10 cellular contexts compared by ENCODE assay signal in genomic region chr1:155834296-155834926, GRCh38. TPM values are rescaled to one million over a fixed set of nuclear protein-coding genes. Genes with fewer than 3 reads are reported as not detected.
DNase-seq lines count a peak whose midpoint lies in the region; ATAC-seq and TF ChIP-seq lines count a peak whose summit lies in the region.
"Had no signal": no experiment of that assay in that cellular context is flagged by ENCODE, and none has a peak within 500 bp of the region (broad histone marks: within the 10 kb centered on the region; RNA-seq: fewer than 3 reads in every experiment).

No MANE protein-coding gene starts in this region.

- H3K4me3 Mint-ChIP-seq in naive thymus-derived CD8-positive, alpha-beta T cell: no peak overlapping the region

- peaks cover 0 to 40% (median 6%) of the 10 kb centered on the region in 3 donors for H3K36me3 Mint-ChIP-seq in naive thymus-derived CD8-positive, alpha-beta T cell

- peaks cover 13 to 30% (median 28%) of the 10 kb centered on the region in 4 donors for H3K4me1 Mint-ChIP-seq in naive thymus-derived CD8-positive, alpha-beta T cell

- H3K9me3 Mint-ChIP-seq in naive thymus-derived CD8-positive, alpha-beta T cell: no peaks in the 10 kb centered on the region

- H3K4me3 ChIP-seq in NT2/D1 (ENCODE audit: insufficient read length, low read depth) (no peak overlapping the region), choroid plexus epithelial cell (ENCODE audit: low read depth, low read length) (peak overlapping the region; percentile 18)
- H3K4me3 ChIP-seq: skin epidermis had no signal

- no peak for TF ChIP-seq CTCF in choroid plexus epithelial cell (conservative IDR thresholded peaks at IDR 0.05; ENCODE audit: low read depth, low read length)

- DNase-seq in GM04503 (ENCODE audit: low read depth) (peak; percentile 32), NT2/D1 (ENCODE audit: low read depth, low spot score) (peak; percentile 43), choroid plexus epithelial cell (ENCODE audit: low read depth) (peak; percentile 98), HEK293T (ENCODE audit: extremely low spot score) (no peak), NCI-H146 (lab: John Stamatoyannopoulos, UW) (no peak), AML-193 (lab: John Stamatoyannopoulos, UW) (no peak)
- no peak for DNase-seq in naive thymus-derived CD8-positive, alpha-beta T cell
- DNase-seq in activated naive CD4-positive, alpha-beta T cell treated with anti-CD3 and anti-CD28 coated beads, Interleukin-2, amount 50 U/mL, for 16 hours: no peak
- DNase-seq: NCI-H774 had no signal

- CTCF ChIA-PET in HEK293T (lab: Yijun Ruan, JAX): no interaction called here

- H3K27me3 ChIP-seq in NT2/D1 (ENCODE audit: insufficient read depth, insufficient read length): no peaks in the 10 kb centered on the region

- peaks cover 7% of the 10 kb centered on the region; the same call in 1 of the 2 replicates for H3K9me3 ChIP-seq in NT2/D1 (ENCODE audit: insufficient read depth, low read length)

- peak overlapping the region in 6 of 10 donors; percentile 6 to 57 (median 20) for H3K27ac Mint-ChIP-seq in naive thymus-derived CD8-positive, alpha-beta T cell

- H3K27me3 Mint-ChIP-seq in naive thymus-derived CD8-positive, alpha-beta T cell: no peaks in the 10 kb centered on the region

- no peak overlapping the region for H3K9ac ChIP-seq in NT2/D1 (ENCODE audit: insufficient read length, low read depth)

- peaks cover 28% of the 10 kb centered on the region for H3K36me3 ChIP-seq in NT2/D1 (ENCODE audit: insufficient read depth, insufficient read length, low read length)

- POLR2A ChIA-PET in naive thymus-derived CD8-positive, alpha-beta T cell (lab: Charles Lee): interaction anchor here (1.7 kb wide), 1 partner anchor 23 kb away, joined by 3 read pairs; the partner anchor contains the start of gene GON4L
- POLR2A ChIA-PET in HEK293T (lab: Yijun Ruan, JAX): no interaction called here

- ATAC-seq in naive thymus-derived CD8-positive, alpha-beta T cell: no peak

- no peaks in the 10 kb centered on the region for H3K4me1 ChIP-seq in NT2/D1 (ENCODE audit: insufficient read depth, insufficient read length)

TF ChIP-seq in HEK293T, 16 proteins besides CTCF, POLR2A, EP300 and RAD21:
- TF ChIP-seq FOXM1 (IDR thresholded peaks at IDR 0.05; ENCODE audit: borderline replicate concordance) (no peak), FOXK2 (IDR thresholded peaks at IDR 0.05) (no peak), NFRKB (IDR thresholded peaks at IDR 0.05) (no peak), ARNT (IDR thresholded peaks at IDR 0.05) (no peak), HDGF (IDR thresholded peaks at IDR 0.05; ENCODE audit: borderline replicate concordance) (no peak), SUZ12 (IDR thresholded peaks at IDR 0.05) (no peak)
TF ChIP-seq in HEK293T: peak in this region for 0.

RNA-seq across cellular contexts. Expression of gene GON4L, which starts 22.6 kb away (rescaled TPM):
- 100 to 1,000 TPM; 120 to 131 TPM for total RNA-seq in naive thymus-derived CD8-positive, alpha-beta T cell
- 10 to 100 TPM; 20.1 to 38.9 (median 21.3) TPM for polyA plus RNA-seq in naive thymus-derived CD8-positive, alpha-beta T cell

RNA-seq across cellular contexts. Expression of gene SYT11, which starts 25.0 kb away (rescaled TPM):
- 1 to 10 TPM; 4.0 to 4.1 TPM for total RNA-seq in naive thymus-derived CD8-positive, alpha-beta T cell
- polyA plus RNA-seq in naive thymus-derived CD8-positive, alpha-beta T cell: 10 to 100 TPM in 1 of 3 donors, 1 to 10 TPM in 2; 3.1 to 10.4 (median 6.9) TPM

Comparison
In these comparisons a context has a peak if more than half of its experiments do, and no peak if none do; other contexts are left out.
1. DNase-seq: peak in GM04503 (single experiment), NT2/D1 (single experiment) and choroid plexus epithelial cell (single experiment); none in naive thymus-derived CD8-positive, alpha-beta T cell (0 of 10), HEK293T (single experiment), activated naive CD4-positive, alpha-beta T cell treated with anti-CD3 and anti-CD28 coated beads, Interleukin-2, amount 50 U/mL, for 16 hours (single experiment), NCI-H146 (single experiment) and AML-193 (0 of 2).